7 cellular contexts compared by ENCODE assay signal in the genomic region with DNA sequence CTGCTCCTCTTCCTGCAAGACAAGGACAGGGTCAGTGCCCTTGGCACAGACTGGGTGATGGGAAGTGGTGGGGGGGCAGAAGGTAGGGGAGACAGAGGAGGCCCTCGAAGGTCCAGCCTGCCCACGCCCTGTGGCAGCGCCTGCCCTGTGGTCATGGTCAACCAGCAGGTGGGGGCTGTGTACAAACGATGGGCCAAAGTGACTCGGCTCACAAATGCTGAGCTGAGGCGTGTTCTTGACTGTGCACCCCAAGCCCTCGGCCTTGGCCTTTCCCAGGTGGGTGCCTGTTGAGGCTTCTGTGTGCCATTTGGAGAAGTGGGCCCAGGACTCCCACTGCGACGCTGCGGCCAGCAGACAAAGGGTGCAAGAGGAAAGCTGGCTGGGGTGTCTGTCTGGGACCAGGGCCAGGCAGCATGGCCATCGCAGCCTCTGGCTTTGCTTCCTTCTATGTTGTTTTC. TPM values are rescaled to one million over a fixed set of nuclear protein-coding genes. Genes with fewer than 3 reads are reported as not detected.
DNase-seq lines count a peak whose midpoint lies in the region; ATAC-seq, FAIRE-seq and TF ChIP-seq lines count a peak whose summit lies in the region.
"Had no signal": no experiment of that assay in that cellular context is flagged by ENCODE, and none has a peak within 500 bp of the region (broad histone marks: within the 10 kb centered on the region; RNA-seq: fewer than 3 reads in every experiment).

No MANE protein-coding gene starts in this region.

- H3K27ac Mint-ChIP-seq in naive thymus-derived CD4-positive, alpha-beta T cell: no peak overlapping the region

- no peak overlapping the region for H3K4me3 Mint-ChIP-seq in naive thymus-derived CD4-positive, alpha-beta T cell

- H3K4me1 ChIP-seq in mucosa of descending colon (ENCODE audit: low read depth): no peaks in the 10 kb centered on the region
- H3K4me1 ChIP-seq in naive thymus-derived CD4-positive, alpha-beta T cell (ENCODE audit: control insufficient read depth in 2 of 2, insufficient read depth in 2 of 2, low read length in 2 of 2): no peaks in the 10 kb centered on the region

- H3K27me3 Mint-ChIP-seq in naive thymus-derived CD4-positive, alpha-beta T cell: peaks cover 0 to 4% (median 0%) of the 10 kb centered on the region in 5 donors

- POLR2A ChIA-PET in naive thymus-derived CD4-positive, alpha-beta T cell (lab: Charles Lee): no interaction called here

- ATAC-seq in mucosa of descending colon: peak; percentile 45
- no peak for ATAC-seq in naive thymus-derived CD4-positive, alpha-beta T cell

- H3K36me3 ChIP-seq in brain microvascular endothelial cell (replicated peaks) (peaks cover 26% of the 10 kb centered on the region), mucosa of descending colon (ENCODE audit: low read depth) (no peaks in the 10 kb centered on the region)
- no peaks in the 10 kb centered on the region for H3K36me3 ChIP-seq in naive thymus-derived CD4-positive, alpha-beta T cell (ENCODE audit: control insufficient read depth in 2 of 3, insufficient read depth in 3 of 3, low read length in 3 of 3)

- DNase-seq in A172 (ENCODE audit: low spot score) (peak; percentile 55), brain microvascular endothelial cell (no peak), mucosa of descending colon (peak in 1 of 3 donors; percentile 50), G401 (ENCODE audit: low spot score) (no peak), GM19239 (ENCODE audit: insufficient read length, low spot score) (no peak)
- no peak for DNase-seq in naive thymus-derived CD4-positive, alpha-beta T cell

- H3K9me3 Mint-ChIP-seq in naive thymus-derived CD4-positive, alpha-beta T cell: no peaks in the 10 kb centered on the region

- TF ChIP-seq CTCF in brain microvascular endothelial cell (IDR thresholded peaks at IDR 0.05; ENCODE audit: low read depth, low read length, missing control alignments): peak; percentile 17
- TF ChIP-seq CTCF in mucosa of descending colon (IDR thresholded peaks at IDR 0.05): no peak

- H3K4me1 Mint-ChIP-seq in naive thymus-derived CD4-positive, alpha-beta T cell: no peaks in the 10 kb centered on the region

- CTCF ChIA-PET in naive thymus-derived CD4-positive, alpha-beta T cell (lab: Charles Lee): no interaction called here

- no peaks in the 10 kb centered on the region for H3K36me3 Mint-ChIP-seq in naive thymus-derived CD4-positive, alpha-beta T cell

- in situ Hi-C loops in brain microvascular endothelial cell (cut with HindIII; ENCODE audit: low pct_ligation_motif_present, low sequenced_read_pairs): no loop called here
- in situ Hi-C loops in G401 (cut with HindIII; ENCODE audit: low sequenced_read_pairs): loop anchor here (25.0 kb wide), 1 partner anchor 226 kb away; the partner anchor contains the start of genes AANAT and UBE2O

- no peaks in the 10 kb centered on the region for H3K27me3 ChIP-seq in brain microvascular endothelial cell (replicated peaks)
- no peaks in the 10 kb centered on the region for H3K27me3 ChIP-seq in naive thymus-derived CD4-positive, alpha-beta T cell (ENCODE audit: control insufficient read depth in 2 of 2, insufficient read depth in 2 of 2, low read length in 2 of 2)

- H3K9me3 ChIP-seq in mucosa of descending colon: no peaks in the 10 kb centered on the region
- no peaks in the 10 kb centered on the region for H3K9me3 ChIP-seq in naive thymus-derived CD4-positive, alpha-beta T cell (ENCODE audit: control insufficient read depth in 2 of 3, low read length in 3 of 3)

- FAIRE-seq in GM19239 (lab: Jason Lieb, UNC): no peak
- FAIRE-seq: A204.1 had no signal

- H3K27ac ChIP-seq in brain microvascular endothelial cell: peak overlapping the region; percentile 63
- H3K27ac ChIP-seq in naive thymus-derived CD4-positive, alpha-beta T cell (ENCODE audit: low read depth, low read length): no peak overlapping the region

- no peak overlapping the region for H3K4me3 ChIP-seq in brain microvascular endothelial cell (ENCODE audit: low read depth, low read length)
- H3K4me3 ChIP-seq in mucosa of descending colon: no peak overlapping the region
- H3K4me3 ChIP-seq in naive thymus-derived CD4-positive, alpha-beta T cell (ENCODE audit: low read length): no peak overlapping the region

- intact Hi-C loops in mucosa of descending colon (cut with DNase I, micrococcal nuclease): no loop called here
- intact Hi-C loops in naive thymus-derived CD4-positive, alpha-beta T cell (cut with micrococcal nuclease): no loop called here

RNA-seq across cellular contexts. Expression of gene MXRA7, which starts 22.6 kb away (rescaled TPM):
- total RNA-seq in A172 (2014; rRNA removed; shearing (Covaris generic)): 187 and 223 TPM in 2 replicates
- total RNA-seq in mucosa of descending colon: 100 to 1,000 TPM in 1 of 3 donors, 10 to 100 TPM in 2; 11.4 to 214 (median 24.5) TPM
- total RNA-seq in naive thymus-derived CD4-positive, alpha-beta T cell: 1 to 10 TPM; 2.1 to 7.5 (median 2.8) TPM
- 1 to 10 TPM; 1.8 to 2.7 TPM for polyA plus RNA-seq in naive thymus-derived CD4-positive, alpha-beta T cell
- 93.4 and 96.7 TPM in 2 replicates for total RNA-seq in G401 (2014; rRNA removed; shearing (Covaris generic))

RNA-seq across cellular contexts. Expression of gene JMJD6, which starts 38.2 kb away (rescaled TPM):
- 40.5 and 46.8 TPM in 2 replicates for total RNA-seq in A172 (2014; rRNA removed; shearing (Covaris generic))
- 10 to 100 TPM; 27.0 to 56.3 (median 30.3) TPM for total RNA-seq in mucosa of descending colon
- total RNA-seq in naive thymus-derived CD4-positive, alpha-beta T cell: 100 to 1,000 TPM in 2 of 5 experiments, 10 to 100 TPM in 3; 39.9 to 132 (median 58.3) TPM
- 10 to 100 TPM; 18.5 to 44.3 TPM for polyA plus RNA-seq in naive thymus-derived CD4-positive, alpha-beta T cell
- 14.6 and 31.9 TPM in 2 replicates for total RNA-seq in G401 (2014; rRNA removed; shearing (Covaris generic))

RNA-seq across cellular contexts. Expression of gene METTL23, which starts 38.4 kb away (rescaled TPM):
- total RNA-seq in A172 (2014; rRNA removed; shearing (Covaris generic)): 38.6 and 45.5 TPM in 2 replicates
- total RNA-seq in mucosa of descending colon: 10 to 100 TPM; 22.5 to 30.4 (median 28.7) TPM
- 10 to 100 TPM; 39.6 to 74.0 (median 44.2) TPM for total RNA-seq in naive thymus-derived CD4-positive, alpha-beta T cell
- polyA plus RNA-seq in naive thymus-derived CD4-positive, alpha-beta T cell: 100 to 1,000 TPM; 147 to 152 TPM
- 25.9 and 34.6 TPM in 2 replicates for total RNA-seq in G401 (2014; rRNA removed; shearing (Covaris generic))

RNA-seq across cellular contexts. Expression of gene ST6GALNAC1, which starts 44.6 kb away (rescaled TPM):
- not detected in 2 replicates for total RNA-seq in A172 (2014; rRNA removed; shearing (Covaris generic))
- total RNA-seq in mucosa of descending colon: 100 to 1,000 TPM in 2 of 3 donors, 10 to 100 TPM in 1; 90.2 to 363 (median 336) TPM
- 1 to 10 TPM; 1.4 to 5.8 (median 2.0) TPM for total RNA-seq in naive thymus-derived CD4-positive, alpha-beta T cell
- polyA plus RNA-seq in naive thymus-derived CD4-positive, alpha-beta T cell: 10 to 100 TPM; 10.3 to 20.7 TPM
- total RNA-seq in G401 (2014; rRNA removed; shearing (Covaris generic)): not detected in 2 replicates

RNA-seq across cellular contexts. Expression of gene SRSF2, which starts 48.9 kb away (rescaled TPM):
- 334 and 420 TPM in 2 replicates for total RNA-seq in A172 (2014; rRNA removed; shearing (Covaris generic))
- total RNA-seq in mucosa of descending colon: 100 to 1,000 TPM; 130 to 166 (median 134) TPM
- 100 to 1,000 TPM; 327 to 363 (median 351) TPM for total RNA-seq in naive thymus-derived CD4-positive, alpha-beta T cell
- 100 to 1,000 TPM; 104 to 126 TPM for polyA plus RNA-seq in naive thymus-derived CD4-positive, alpha-beta T cell
- total RNA-seq in G401 (2014; rRNA removed; shearing (Covaris generic)): 369 and 387 TPM in 2 replicates
